In the genomic region with DNA sequence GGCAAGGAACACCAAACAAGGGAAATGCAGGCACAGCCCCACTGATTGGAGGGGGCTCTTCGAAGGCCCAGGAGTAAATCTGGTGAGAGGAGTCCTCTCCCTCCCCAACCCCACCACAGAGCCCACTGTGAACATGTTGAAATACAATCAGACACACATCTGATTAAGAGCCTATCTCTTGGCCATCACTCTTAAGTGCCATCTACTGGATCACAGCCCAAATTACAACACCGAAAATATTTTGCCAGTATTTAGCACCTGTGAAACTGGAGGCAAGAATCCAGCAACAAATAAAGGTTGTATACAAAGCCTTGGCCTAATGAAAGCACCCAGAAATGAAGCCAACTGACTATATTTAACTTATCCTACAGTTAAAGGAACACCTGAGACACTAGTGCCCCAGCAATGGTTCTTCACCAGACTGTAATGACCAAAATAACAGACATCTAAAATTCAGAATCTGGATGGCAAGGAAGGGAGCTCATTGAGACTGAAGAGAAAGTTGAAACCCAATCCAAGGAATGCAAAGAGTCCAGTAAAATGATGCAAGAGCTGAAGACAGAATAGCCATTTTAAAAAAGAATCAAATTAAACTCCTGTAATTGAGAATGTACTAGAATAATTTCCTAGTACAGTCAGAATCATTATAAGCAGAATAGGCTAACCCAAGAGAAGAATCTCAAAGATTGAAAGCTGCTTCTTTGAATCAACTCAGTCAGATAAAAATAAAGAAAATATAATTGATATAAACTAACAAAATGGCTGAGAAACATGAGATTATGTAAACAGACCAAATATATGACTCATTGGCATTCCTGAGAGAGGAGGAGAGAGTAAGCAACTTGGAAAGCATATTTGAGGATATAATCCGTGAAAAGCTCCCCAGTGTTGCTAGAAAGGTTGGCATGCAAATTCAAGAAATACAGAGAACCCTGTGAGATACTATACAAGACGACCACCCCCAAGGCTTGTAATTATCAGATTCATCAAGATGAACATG, we compare ENCODE assay signal across 13 cellular contexts.
DNase-seq lines count a peak whose midpoint lies in the region; TF ChIP-seq lines count a peak whose summit lies in the region.
"Had no signal": no experiment of that assay in that cellular context is flagged by ENCODE, and none has a peak within 500 bp of the region (broad histone marks: within the 10 kb centered on the region; RNA-seq: fewer than 3 reads in every experiment).

No MANE protein-coding gene starts in this region.

- H3K9ac ChIP-seq in GM23248 (no peak overlapping the region), OCI-LY3 (ENCODE audit: low read length) (no peak overlapping the region)

- no peaks in the 10 kb centered on the region for H3K9me2 ChIP-seq in GM23248 (ENCODE audit: insufficient read depth)

- H3K4me3 ChIP-seq in AG10803 (ENCODE audit: low read length) = no peak overlapping the region
- H3K4me3 ChIP-seq in GM23248 = no peak overlapping the region
- H3K4me3 ChIP-seq in OCI-LY3 (ENCODE audit: low read length) = no peak overlapping the region
- no peak overlapping the region for H3K4me3 ChIP-seq in fibroblast of mammary gland (ENCODE audit: control insufficient read depth, low read depth, low read length)

- H3K36me3 ChIP-seq in GM23248 (ENCODE audit: low read depth) (no peaks in the 10 kb centered on the region), OCI-LY3 (replicated peaks; ENCODE audit: low read depth, low read length) (no peaks in the 10 kb centered on the region)

- H3K4me1 ChIP-seq in GM23248 (ENCODE audit: insufficient read depth) = no peaks in the 10 kb centered on the region
- peaks cover 8% of the 10 kb centered on the region for H3K4me1 ChIP-seq in OCI-LY3 (ENCODE audit: low read length)

- WGBS in GM23248 (ENCODE audit: low coverage in 1 of 2, low lambda C conversion rate in 2 of 2, missing lambda C conversion rate in 2 of 2), 2 experiments = 17 to 26% methylated on average over 4 of the region's 4 CpGs

- H4K20me1 ChIP-seq in GM23248 (ENCODE audit: insufficient read depth) = no peaks in the 10 kb centered on the region
- no peaks in the 10 kb centered on the region for H4K20me1 ChIP-seq in OCI-LY3 (ENCODE audit: insufficient read depth, low read length)

- H3F3A ChIP-seq in GM23248 (ENCODE audit: insufficient read depth) = no peaks in the 10 kb centered on the region

- no peaks in the 10 kb centered on the region for H3K9me3 ChIP-seq in GM23248 (ENCODE audit: low read depth)
- no peaks in the 10 kb centered on the region for H3K9me3 ChIP-seq in OCI-LY3 (ENCODE audit: insufficient read depth, low read length)

- H2AFZ ChIP-seq in GM23248 (no peak overlapping the region), OCI-LY3 (ENCODE audit: low read depth, low read length) (peak overlapping the region; percentile 74; the same call in 1 of the 2 replicates)

- in situ Hi-C loops in GM23248 (cut with MboI) = no loop called here

- H3K4me2 ChIP-seq in GM23248 (ENCODE audit: unreplicated experiment) (no peak overlapping the region), OCI-LY3 (ENCODE audit: low read length) (no peak overlapping the region)

- H3K79me2 ChIP-seq in GM23248 (ENCODE audit: insufficient read depth) = no peaks in the 10 kb centered on the region
- H3K79me2 ChIP-seq in OCI-LY3 (ENCODE audit: low read length) = no peaks in the 10 kb centered on the region

- DNase-seq in AG10803 (ENCODE audit: low read depth) (peak; percentile 5), GM23248 (peak; percentile 7), fibroblast of mammary gland (ENCODE audit: low read depth) (peak; percentile 34), NCI-H1048 (lab: John Stamatoyannopoulos, UW) (no peak), SW 1271 (lab: John Stamatoyannopoulos, UW) (no peak), hippocampal formation (lab: John Stamatoyannopoulos, UW) (no peak), DMS114 treated with DMSO at 0.1 percent for 48 hours (lab: John Stamatoyannopoulos, UW; ENCODE audit: unreplicated experiment) (no peak)
- DNase-seq: amygdala; CD8-positive, alpha-beta memory T cell; kidney glomerular epithelial cell; NCI-H2029; stimulated activated CD4-positive, alpha-beta T cell treated with anti-CD3 and anti-CD28 coated beads, Interleukin-2, amount 100 ng/mL, for 48 hours had no signal

- TF ChIP-seq CTCF in AG10803 (conservative IDR thresholded peaks at IDR 0.05; ENCODE audit: low read length) (no peak), OCI-LY3 (IDR thresholded peaks at IDR 0.05; ENCODE audit: low read depth, low read length) (peak; percentile 78), fibroblast of mammary gland (conservative IDR thresholded peaks at IDR 0.05; ENCODE audit: control insufficient read depth, insufficient read depth, low read depth, low read length) (peak; percentile 16)

- no peak overlapping the region for H3K27ac ChIP-seq in GM23248
- H3K27ac ChIP-seq in OCI-LY3 (ENCODE audit: low read length) = no peak overlapping the region

- H3K27me3 ChIP-seq in GM23248 (replicated peaks; ENCODE audit: insufficient read depth) = no peaks in the 10 kb centered on the region
- no peaks in the 10 kb centered on the region for H3K27me3 ChIP-seq in OCI-LY3 (ENCODE audit: low read depth, low read length)

Comparison
In these comparisons a context has a peak if more than half of its experiments do, and no peak if none do; other contexts are left out.
1. DNase-seq: peak in AG10803 (single experiment), GM23248 (single experiment) and fibroblast of mammary gland (single experiment); none in NCI-H1048 (single experiment), SW 1271 (0 of 2), hippocampal formation (0 of 2) and DMS114 treated with DMSO at 0.1 percent for 48 hours (single experiment).